ENCODE assay signal across 21 cellular contexts in the genomic region with DNA sequence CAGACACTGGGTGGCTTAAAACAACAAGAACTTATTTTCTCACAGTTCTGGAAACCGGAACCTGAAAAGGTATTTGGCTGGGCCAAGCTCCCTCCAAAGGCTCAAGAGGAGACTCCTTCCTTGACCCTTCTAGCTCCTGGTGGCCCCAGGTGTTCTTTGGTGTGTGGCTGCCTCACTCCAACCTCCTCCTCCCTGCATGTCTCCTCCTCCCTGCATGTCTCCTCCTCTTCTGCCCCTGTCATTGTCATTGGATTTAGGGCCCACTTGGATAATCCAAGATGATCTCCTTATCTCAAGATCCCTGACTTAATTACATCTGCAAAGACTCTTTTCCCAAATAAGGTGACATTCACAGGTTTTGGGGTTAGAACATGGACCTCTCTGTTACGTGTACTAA.
DNase-seq lines count a peak whose midpoint lies in the region; ATAC-seq and TF ChIP-seq lines count a peak whose summit lies in the region.
"Had no signal": no experiment of that assay in that cellular context is flagged by ENCODE, and none has a peak within 500 bp of the region (broad histone marks: within the 10 kb centered on the region; RNA-seq: fewer than 3 reads in every experiment).

No MANE protein-coding gene starts in this region.

- H3K79me2 ChIP-seq in OCI-LY7 (ENCODE audit: insufficient read depth, low read depth, low read length), result no peaks in the 10 kb centered on the region

- H3K9me3 ChIP-seq in right atrium auricular region, result no peaks in the 10 kb centered on the region
- H3K9me3 ChIP-seq in OCI-LY7 (ENCODE audit: low read length), result no peaks in the 10 kb centered on the region
- H3K9me3 ChIP-seq in gastroesophageal sphincter, result no peaks in the 10 kb centered on the region
- no peaks in the 10 kb centered on the region for H3K9me3 ChIP-seq in uterus
- H3K9me3 ChIP-seq in BE2C, result no peaks in the 10 kb centered on the region
- H3K9me3 ChIP-seq: colonic mucosa, esophagus squamous epithelium, HAP-1, stomach, upper lobe of right lung had no signal

- 91 to 100% methylated on average over 1 to 2 of the region's 2 CpGs for WGBS in gastroesophageal sphincter (ENCODE audit: low coverage in 1 of 2), 2 donors

- H3K27me3 ChIP-seq in right atrium auricular region, result no peaks in the 10 kb centered on the region
- no peaks in the 10 kb centered on the region for H3K27me3 ChIP-seq in gastroesophageal sphincter
- H3K27me3 ChIP-seq in uterus, result no peaks in the 10 kb centered on the region
- no peaks in the 10 kb centered on the region for H3K27me3 ChIP-seq in BE2C
- H3K27me3 ChIP-seq: colonic mucosa, esophagus squamous epithelium, stomach, upper lobe of right lung had no signal

- CTCF ChIA-PET in OCI-LY7 (lab: Charles Lee; ENCODE audit: unreplicated experiment), result no interaction called here

- no peaks in the 10 kb centered on the region for H4K20me1 ChIP-seq in OCI-LY7 (ENCODE audit: insufficient read depth, low read length)

- intact Hi-C loops in cardiac septum (cut with DNase I) (no loop called here), OCI-LY7 (cut with micrococcal nuclease; ENCODE audit: unreplicated experiment) (loop anchor here (2.0 kb wide), 1 partner anchor 20 kb away; no protein-coding TSS in a partner anchor), uterus (cut with DNase I; ENCODE audit: low total_unique reads) (no loop called here)

- TF ChIP-seq POLR2A in gastroesophageal sphincter (IDR thresholded peaks at IDR 0.05) (no peak), uterus (IDR thresholded peaks at IDR 0.05) (no peak)

- DNase-seq in right atrium auricular region (ENCODE audit: low spot score), result no peak
- DNase-seq in cardiac septum (ENCODE audit: low spot score), result no peak
- no peak for DNase-seq in OCI-LY7 (ENCODE audit: low spot score)
- DNase-seq in uterus, result no peak
- no peak for DNase-seq in NCI-H1048 (lab: John Stamatoyannopoulos, UW)
- DNase-seq in BE2C, result no peak
- DNase-seq: activated CD4-positive, alpha-beta T cell treated with anti-CD3 and anti-CD28 coated beads, Interleukin-2, amount 10 ng/mL, durations not matched to agents 7 days and 5 days; colonic mucosa; effector memory CD8-positive, alpha-beta T cell; esophagus squamous epithelium; naive B cell; NCI-H1105 treated with DMSO at 0.1 percent for 48 hours; NCI-H2081; NCI-H446 treated with DMSO at 0.1 percent for 48 hours; occipital lobe; stomach; upper lobe of right lung had no signal

- peak overlapping the region; percentile 57 to 62 for H3K27ac ChIP-seq in right atrium auricular region
- H3K27ac ChIP-seq in OCI-LY7 (ENCODE audit: low read depth, low read length, poor library complexity, severe bottlenecking), result peak overlapping the region; percentile 54
- peak overlapping the region in 3 of 4 donors; percentile 8 to 56 (median 52) for H3K27ac ChIP-seq in gastroesophageal sphincter
- H3K27ac ChIP-seq in uterus, result peak overlapping the region; percentile 25 to 62
- H3K27ac ChIP-seq: C4-2B, colonic mucosa, upper lobe of right lung had no signal

- ATAC-seq in gastroesophageal sphincter, result no peak
- no peak for ATAC-seq in HG03045 (IDR thresholded peaks at IDR 0.05; ENCODE audit: unreplicated experiment)
- ATAC-seq: effector memory CD8-positive, alpha-beta T cell had no signal

- H2AFZ ChIP-seq in OCI-LY7 (ENCODE audit: low read length), result peak overlapping the region; percentile 54; the same call in 1 of the 2 replicates

- peak overlapping the region; percentile 54 for H3K4me2 ChIP-seq in OCI-LY7 (ENCODE audit: low read length)

- H3K4me1 ChIP-seq in right atrium auricular region, result peaks cover 0 to 16% of the 10 kb centered on the region in 2 donors
- peaks cover 17% of the 10 kb centered on the region for H3K4me1 ChIP-seq in OCI-LY7 (ENCODE audit: insufficient read depth, low read length, poor library complexity, severe bottlenecking)
- H3K4me1 ChIP-seq in gastroesophageal sphincter, result peaks cover 0 to 8% (median 0%) of the 10 kb centered on the region in 3 donors
- no peaks in the 10 kb centered on the region for H3K4me1 ChIP-seq in uterus
- H3K4me1 ChIP-seq in BE2C, result peaks cover 3% of the 10 kb centered on the region; the same call in 1 of the 2 replicates
- H3K4me1 ChIP-seq: colonic mucosa, upper lobe of right lung had no signal

- no TSS peak for BruUV-seq in OCI-LY7 (replicated peaks; lab: Mats Ljungman, UMichigan)

- H3K4me3 ChIP-seq in right atrium auricular region, result no peak overlapping the region
- H3K4me3 ChIP-seq in OCI-LY7 (ENCODE audit: low read depth, low read length, poor library complexity, severe bottlenecking), result peak overlapping the region; percentile 5
- no peak overlapping the region for H3K4me3 ChIP-seq in gastroesophageal sphincter
- H3K4me3 ChIP-seq in uterus, result no peak overlapping the region
- H3K4me3 ChIP-seq in BE2C (ENCODE audit: low read depth, low read length), result no peak overlapping the region
- H3K4me3 ChIP-seq: colonic mucosa, esophagus squamous epithelium, HAP-1, stomach, upper lobe of right lung had no signal

- H3K9me2 ChIP-seq in OCI-LY7 (ENCODE audit: insufficient read depth, low read length), result no peaks in the 10 kb centered on the region

- TF ChIP-seq EP300 in gastroesophageal sphincter (IDR thresholded peaks at IDR 0.05), result no peak

- POLR2A ChIA-PET in OCI-LY7 (lab: Charles Lee), result interaction anchor here (0.9 to 1.1 kb wide), 2 partner anchors 12 to 31 kb away, joined by 3 read pairs; no protein-coding TSS in a partner anchor

- no peak for TF ChIP-seq CTCF in right atrium auricular region (IDR thresholded peaks at IDR 0.05)
- no peak for TF ChIP-seq CTCF in OCI-LY7 (conservative IDR thresholded peaks at IDR 0.05; ENCODE audit: low read length)
- no peak for TF ChIP-seq CTCF in gastroesophageal sphincter (IDR thresholded peaks at IDR 0.05)
- no peak for TF ChIP-seq CTCF in uterus (IDR thresholded peaks at IDR 0.05)
- no peak for TF ChIP-seq CTCF in BE2C (IDR thresholded peaks at IDR 0.05; ENCODE audit: low read depth, low read length)

- H3K36me3 ChIP-seq in right atrium auricular region, result no peaks in the 10 kb centered on the region
- no peaks in the 10 kb centered on the region for H3K36me3 ChIP-seq in OCI-LY7 (ENCODE audit: insufficient read depth, low read length)
- H3K36me3 ChIP-seq in gastroesophageal sphincter, result no peaks in the 10 kb centered on the region
- H3K36me3 ChIP-seq in uterus, result no peaks in the 10 kb centered on the region
- H3K36me3 ChIP-seq in BE2C, result no peaks in the 10 kb centered on the region
- H3K36me3 ChIP-seq: colonic mucosa, esophagus squamous epithelium, HAP-1, stomach, upper lobe of right lung had no signal
